ENCODE assay signal across 19 cellular contexts in genomic region chr6:52336919-52337561, GRCh38. TPM values are rescaled to one million over a fixed set of nuclear protein-coding genes. Genes with fewer than 3 reads are reported as not detected.
A peak's percentile ranks its signal among the peaks of the same experiment; 100 is the strongest.
DNase-seq lines count a peak whose midpoint lies in the region; ATAC-seq and TF ChIP-seq lines count a peak whose summit lies in the region.
"Had no signal": no experiment of that assay in that cellular context is flagged by ENCODE, and none has a peak within 500 bp of the region (broad histone marks: within the 10 kb centered on the region; RNA-seq: fewer than 3 reads in every experiment).

No MANE protein-coding gene starts in this region.

- no peak overlapping the region for H3K27ac ChIP-seq in PC-9
- no peak overlapping the region for H3K27ac ChIP-seq in neuronal stem cell (replicated peaks; ENCODE audit: low read length)
- no peak overlapping the region for H3K27ac ChIP-seq in RWPE1
- H3K27ac ChIP-seq in adrenal gland = no peak overlapping the region
- H3K27ac ChIP-seq: pancreas, sigmoid colon, upper lobe of right lung had no signal

- intact Hi-C loops in PC-9 (cut with micrococcal nuclease; ENCODE audit: unreplicated experiment) (no loop called here), adrenal gland (cut with DNase I) (no loop called here)

- H3K4me3 ChIP-seq in PC-9 = no peak overlapping the region
- H3K4me3 ChIP-seq in neuronal stem cell (ENCODE audit: low read length in 2 of 2) = no peak overlapping the region
- H3K4me3 ChIP-seq in adrenal gland = no peak overlapping the region
- H3K4me3 ChIP-seq: lung, pancreas, sigmoid colon, upper lobe of right lung had no signal

- H3K9me2 ChIP-seq in PC-9 (ENCODE audit: insufficient read depth) = no peaks in the 10 kb centered on the region

- no peaks in the 10 kb centered on the region for H3K79me1 ChIP-seq in neuronal stem cell (ENCODE audit: low read depth, low read length)

- H3K4me3 Mint-ChIP-seq in activated naive CD8-positive, alpha-beta T cell treated with anti-CD3 and anti-CD28 coated beads for 36 hours = no peak overlapping the region
- H3K4me3 Mint-ChIP-seq in activated naive CD8-positive, alpha-beta T cell treated with anti-CD3 and anti-CD28 coated beads, Interleukin-2, amount 50 U/mL, for 24 hours = no peak overlapping the region
- no peak overlapping the region for H3K4me3 Mint-ChIP-seq in WTC11

- no peaks in the 10 kb centered on the region for H3K36me3 Mint-ChIP-seq in activated naive CD8-positive, alpha-beta T cell treated with anti-CD3 and anti-CD28 coated beads for 36 hours
- H3K36me3 Mint-ChIP-seq in activated naive CD8-positive, alpha-beta T cell treated with anti-CD3 and anti-CD28 coated beads, Interleukin-2, amount 50 U/mL, for 24 hours (ENCODE audit: low read depth) = no peaks in the 10 kb centered on the region
- H3K36me3 Mint-ChIP-seq in WTC11 = no peaks in the 10 kb centered on the region

- H2BK5ac ChIP-seq in neuronal stem cell (ENCODE audit: low read length) = no peak overlapping the region

- H3K4ac ChIP-seq in neuronal stem cell (ENCODE audit: low read length) = no peak overlapping the region

- DNase-seq in activated naive CD8-positive, alpha-beta T cell treated with anti-CD3 and anti-CD28 coated beads for 36 hours = no peak
- no peak for DNase-seq in activated naive CD8-positive, alpha-beta T cell treated with anti-CD3 and anti-CD28 coated beads, Interleukin-2, amount 50 U/mL, for 24 hours
- no peak for DNase-seq in PC-9
- no peak for DNase-seq in neuronal stem cell (ENCODE audit: low spot score)
- DNase-seq in RWPE1 (ENCODE audit: low spot score) = no peak
- DNase-seq in WTC11 (ENCODE audit: low spot score) = no peak
- DNase-seq in adrenal gland = no peak
- DNase-seq: activated CD8-positive, alpha-beta memory T cell treated with anti-CD3 and anti-CD28 coated beads for 24 hours; cerebellar nuclear complex; effector CD8-positive, alpha-beta T cell; NCI-H1417 treated with DMSO at 0.1 percent for 48 hours; NCI-H2171; pancreas; sigmoid colon; stimulated activated naive CD4-positive, alpha-beta T cell treated with Interleukin-2 at 50 U/mL for 16 hours; SW 1271; upper lobe of right lung had no signal

- H3K27me3 ChIP-seq in PC-9 (ENCODE audit: insufficient read depth, low read depth) = no peaks in the 10 kb centered on the region
- H3K27me3 ChIP-seq in neuronal stem cell (ENCODE audit: control insufficient read depth in 3 of 3, insufficient read depth in 3 of 3, low read depth in 1 of 3, low read length in 3 of 3) = no peaks in the 10 kb centered on the region
- no peaks in the 10 kb centered on the region for H3K27me3 ChIP-seq in adrenal gland
- H3K27me3 ChIP-seq: pancreas, sigmoid colon, upper lobe of right lung had no signal

- H3K9me3 ChIP-seq in PC-9 (ENCODE audit: insufficient read depth, low read depth) (no peaks in the 10 kb centered on the region), neuronal stem cell (replicated peaks in 1 of 2; ENCODE audit: control insufficient read depth in 2 of 2, insufficient read depth in 1 of 2, low read depth in 1 of 2, low read length in 2 of 2) (no peaks in the 10 kb centered on the region), adrenal gland (replicated peaks in 1 of 3) (no peaks in the 10 kb centered on the region)
- H3K9me3 ChIP-seq: pancreas, sigmoid colon, upper lobe of right lung had no signal

- CTCF ChIA-PET in PC-9 (lab: Charles Lee) (no interaction called here), RWPE1 (lab: Yijun Ruan, JAX) (interaction anchor here (0.6 kb wide), 1 partner anchor 11 kb away, joined by 3 read pairs; no protein-coding TSS in a partner anchor), WTC11 (lab: Charles Lee) (no interaction called here)

- H4K8ac ChIP-seq in neuronal stem cell (ENCODE audit: low read depth, low read length) = no peak overlapping the region

- no peak overlapping the region for H3K14ac ChIP-seq in neuronal stem cell (ENCODE audit: low read length)

- no peak overlapping the region for H3K18ac ChIP-seq in neuronal stem cell (ENCODE audit: low read length)

- no peak overlapping the region for H2BK12ac ChIP-seq in neuronal stem cell (ENCODE audit: low read length)

- ATAC-seq in activated naive CD8-positive, alpha-beta T cell treated with anti-CD3 and anti-CD28 coated beads, Interleukin-2, amount 50 U/mL, for 24 hours = no peak
- ATAC-seq in GM21381 (IDR thresholded peaks at IDR 0.05; ENCODE audit: unreplicated experiment) (peak; percentile 13), WTC11 (no peak)
- ATAC-seq: pancreas, upper lobe of right lung had no signal

- no peaks in the 10 kb centered on the region for H3K9me3 Mint-ChIP-seq in activated naive CD8-positive, alpha-beta T cell treated with anti-CD3 and anti-CD28 coated beads for 36 hours
- H3K9me3 Mint-ChIP-seq in activated naive CD8-positive, alpha-beta T cell treated with anti-CD3 and anti-CD28 coated beads, Interleukin-2, amount 50 U/mL, for 24 hours = no peaks in the 10 kb centered on the region
- H3K9me3 Mint-ChIP-seq in WTC11 = no peaks in the 10 kb centered on the region

- H3K79me2 ChIP-seq in PC-9 (ENCODE audit: low read depth) = no peaks in the 10 kb centered on the region

- H4K20me1 ChIP-seq in PC-9 (ENCODE audit: insufficient read depth) = no peaks in the 10 kb centered on the region

- TF ChIP-seq CTCF in PC-9 (conservative IDR thresholded peaks at IDR 0.05) (no peak), RWPE1 (conservative IDR thresholded peaks at IDR 0.05; ENCODE audit: low read depth) (no peak), WTC11 (IDR thresholded peaks at IDR 0.05) (no peak), adrenal gland (IDR thresholded peaks at IDR 0.05) (no peak)

- H3F3A ChIP-seq in PC-9 (ENCODE audit: insufficient read depth, low read depth) = peaks cover 19% of the 10 kb centered on the region

- H2BK120ac ChIP-seq in neuronal stem cell (ENCODE audit: low read depth, low read length) = no peak overlapping the region

- H3K36me3 ChIP-seq in PC-9 (ENCODE audit: low read depth) = no peaks in the 10 kb centered on the region
- H3K36me3 ChIP-seq in neuronal stem cell (replicated peaks in 1 of 2; ENCODE audit: control insufficient read depth in 2 of 2, insufficient read depth in 2 of 2, low read length in 2 of 2) = no peaks in the 10 kb centered on the region
- H3K36me3 ChIP-seq in adrenal gland (replicated peaks in 1 of 2) = no peaks in the 10 kb centered on the region
- H3K36me3 ChIP-seq: pancreas, sigmoid colon, upper lobe of right lung had no signal

- no peak for TF ChIP-seq POLR2A in adrenal gland (IDR thresholded peaks at IDR 0.05)

- no TSS peak for BruUV-seq in PC-9 (replicated peaks; lab: Mats Ljungman, UMichigan)

- no peak overlapping the region for H2BK15ac ChIP-seq in neuronal stem cell (ENCODE audit: low read length)

- no peak overlapping the region for H2AK5ac ChIP-seq in neuronal stem cell (ENCODE audit: low read depth, low read length)

- no peak overlapping the region for H3K9ac ChIP-seq in neuronal stem cell (ENCODE audit: low read depth, low read length, poor library complexity)

- no peaks in the 10 kb centered on the region for H3K27me3 Mint-ChIP-seq in activated naive CD8-positive, alpha-beta T cell treated with anti-CD3 and anti-CD28 coated beads for 36 hours
- no peaks in the 10 kb centered on the region for H3K27me3 Mint-ChIP-seq in activated naive CD8-positive, alpha-beta T cell treated with anti-CD3 and anti-CD28 coated beads, Interleukin-2, amount 50 U/mL, for 24 hours
- no peaks in the 10 kb centered on the region for H3K27me3 Mint-ChIP-seq in WTC11 (ENCODE audit: low read depth)

- WGBS in neuronal stem cell (ENCODE audit: extremely low coverage in 2 of 2, insufficient read length in 2 of 2, insufficient replicate concordance in 1 of 2), 2 donors = no CpG with 5 or more reads among the region's 6 CpGs
- WGBS in adrenal gland, 4 donors = 90 to 95% (median 92%) methylated on average over 6 of the region's 6 CpGs

- peaks cover 36% of the 10 kb centered on the region for H3K4me1 ChIP-seq in PC-9 (replicated peaks; ENCODE audit: insufficient read depth)
- H3K4me1 ChIP-seq in neuronal stem cell (ENCODE audit: control insufficient read depth in 2 of 2, insufficient read depth in 1 of 2, low read depth in 1 of 2, low read length in 2 of 2) = peaks cover 0 to 2% of the 10 kb centered on the region in 2 donors
- H3K4me1 ChIP-seq in adrenal gland (replicated peaks in 1 of 2) = no peaks in the 10 kb centered on the region
- H3K4me1 ChIP-seq: pancreas, sigmoid colon had no signal

- H4K91ac ChIP-seq in neuronal stem cell (ENCODE audit: low read depth, low read length, poor library complexity) = no peak overlapping the region

- H3K4me2 ChIP-seq in PC-9 = 0 out of 2 replicates have a peak overlapping the region, but pooled peaks have one; percentile 11
- no peak overlapping the region for H3K4me2 ChIP-seq in neuronal stem cell (ENCODE audit: insufficient read depth, low read length, poor library complexity, severe bottlenecking)

- POLR2A ChIA-PET in PC-9 (lab: Charles Lee; ENCODE audit: unreplicated experiment) = interaction anchor here (0.6 kb wide), 1 partner anchor 43 kb away, joined by 3 read pairs; no protein-coding TSS in a partner anchor
- POLR2A ChIA-PET in RWPE1 (lab: Yijun Ruan, JAX; ENCODE audit: low non-redundant PET) = no interaction called here
- POLR2A ChIA-PET in WTC11 (lab: Charles Lee) = no interaction called here

- peaks cover 71% of the 10 kb centered on the region for H3K4me1 Mint-ChIP-seq in activated naive CD8-positive, alpha-beta T cell treated with anti-CD3 and anti-CD28 coated beads for 36 hours
- peaks cover 68% of the 10 kb centered on the region for H3K4me1 Mint-ChIP-seq in activated naive CD8-positive, alpha-beta T cell treated with anti-CD3 and anti-CD28 coated beads, Interleukin-2, amount 50 U/mL, for 24 hours
- peaks cover 2% of the 10 kb centered on the region for H3K4me1 Mint-ChIP-seq in WTC11

- H2AFZ ChIP-seq in PC-9 = peak overlapping the region; percentile 44; the same call in 1 of the 2 replicates
- peak overlapping the region; percentile 24 for H2AFZ ChIP-seq in neuronal stem cell (ENCODE audit: low read length)

- peak overlapping the region; percentile 67 for H3K27ac Mint-ChIP-seq in activated naive CD8-positive, alpha-beta T cell treated with anti-CD3 and anti-CD28 coated beads for 36 hours
- no peak overlapping the region for H3K27ac Mint-ChIP-seq in activated naive CD8-positive, alpha-beta T cell treated with anti-CD3 and anti-CD28 coated beads, Interleukin-2, amount 50 U/mL, for 24 hours
- H3K27ac Mint-ChIP-seq in WTC11 = no peak overlapping the region

- no peak overlapping the region for H3K23ac ChIP-seq in neuronal stem cell (ENCODE audit: low read depth, low read length, poor library complexity)

RNA-seq across cellular contexts. Expression of gene PAQR8, which starts 24.9 kb away (rescaled TPM):
- total RNA-seq in activated naive CD8-positive, alpha-beta T cell treated with anti-CD3 and anti-CD28 coated beads for 36 hours = 10 to 100 TPM; 11.0 to 11.4 TPM
- total RNA-seq in PC-9 (2021) (3.7 and 4.1 TPM in 2 replicates), WTC11 (2021) (11.1 to 12.5 TPM (median 11.7 TPM) in 3 replicates), adrenal gland (10 to 100 TPM in 3 of 8 donors, 1 to 10 TPM in 5; 2.3 to 17.1 (median 9.2) TPM)
- polyA plus RNA-seq in neuronal stem cell (2013, experiment 1 of 2) = 16.4 TPM
- 16.7 TPM for polyA plus RNA-seq in neuronal stem cell (2013, experiment 2 of 2)
- 1 to 10 TPM; 2.3 to 5.1 (median 2.9) TPM for polyA plus RNA-seq in adrenal gland

RNA-seq across cellular contexts. Expression of gene MCM3, which starts 52.5 kb away (rescaled TPM):
- total RNA-seq in activated naive CD8-positive, alpha-beta T cell treated with anti-CD3 and anti-CD28 coated beads for 36 hours = 100 to 1,000 TPM; 326 to 335 TPM
- total RNA-seq in PC-9 (2021) = 90.9 and 111 TPM in 2 replicates
- polyA plus RNA-seq in neuronal stem cell (2013, experiment 1 of 2) = 102 TPM
- polyA plus RNA-seq in neuronal stem cell (2013, experiment 2 of 2) = 98.5 TPM
- total RNA-seq in WTC11 (2021) = 252 to 276 TPM (median 253 TPM) in 3 replicates
- 10 to 100 TPM; 19.4 to 43.2 (median 25.0) TPM for total RNA-seq in adrenal gland
- polyA plus RNA-seq in adrenal gland = 10 to 100 TPM; 10.5 to 31.4 (median 15.9) TPM
